8 cellular contexts compared by ENCODE assay signal in genomic region chr9:5608298-5609254, GRCh38. TPM values are rescaled to one million over a fixed set of nuclear protein-coding genes. Genes with fewer than 3 reads are reported as not detected.
A peak's percentile ranks its signal among the peaks of the same experiment; 100 is the strongest.
DNase-seq lines count a peak whose midpoint lies in the region; ATAC-seq and TF ChIP-seq lines count a peak whose summit lies in the region.

No MANE protein-coding gene starts in this region.

- H3K36me3 Mint-ChIP-seq in activated CD8-positive, alpha-beta T cell treated with anti-CD3 and anti-CD28 coated beads, Interleukin-2, amount 10 ng/mL, durations not matched to agents 7 days and 5 days (ENCODE audit: low read depth) = no peaks in the 10 kb centered on the region
- no peaks in the 10 kb centered on the region for H3K36me3 Mint-ChIP-seq in GM23338 (ENCODE audit: low read depth)

- 26% methylated on average over 6 of the region's 6 CpGs for WGBS in liver
- 9 to 17% methylated on average over 6 of the region's 6 CpGs for WGBS in aorta, 2 donors

- CTCF ChIA-PET in activated CD8-positive, alpha-beta T cell treated with anti-CD3 and anti-CD28 coated beads, Interleukin-2, amount 10 ng/mL, durations not matched to agents 7 days and 5 days (lab: Charles Lee) = interaction anchor here (0.7 to 3.3 kb wide), 10 partner anchors 8 to 223 kb away, joined by 3 to 15 read pairs (median 4); partner anchors contain the start of genes CD274, ERMP1 and RIC1

- H3K4me1 Mint-ChIP-seq in activated CD8-positive, alpha-beta T cell treated with anti-CD3 and anti-CD28 coated beads, Interleukin-2, amount 10 ng/mL, durations not matched to agents 7 days and 5 days (ENCODE audit: low read depth) = peaks cover 20% of the 10 kb centered on the region
- peaks cover 4% of the 10 kb centered on the region; the same call in 2 of the 3 replicates for H3K4me1 Mint-ChIP-seq in GM23338

- POLR2A ChIA-PET in activated CD8-positive, alpha-beta T cell treated with anti-CD3 and anti-CD28 coated beads, Interleukin-2, amount 10 ng/mL, durations not matched to agents 7 days and 5 days (lab: Charles Lee) = interaction anchor here (0.6 to 2.7 kb wide), 4 partner anchors 11 to 868 kb away, joined by 3 to 19 read pairs (median 4); partner anchors contain the start of gene RIC1

- H4K20me1 ChIP-seq in GM23338 (replicated peaks; ENCODE audit: insufficient read depth) = no peaks in the 10 kb centered on the region

- no peaks in the 10 kb centered on the region for H3K27me3 ChIP-seq in liver (ENCODE audit: control insufficient read depth in 4 of 4, insufficient read depth in 4 of 4, low read length in 3 of 4)
- H3K27me3 ChIP-seq in aorta (ENCODE audit: control insufficient read depth in 1 of 2, insufficient read depth in 2 of 2, low read length in 1 of 2) = no peaks in the 10 kb centered on the region
- no peaks in the 10 kb centered on the region for H3K27me3 ChIP-seq in colonic mucosa
- no peaks in the 10 kb centered on the region for H3K27me3 ChIP-seq in GM23338 (ENCODE audit: insufficient read depth)

- DNase-seq in activated CD8-positive, alpha-beta T cell treated with anti-CD3 and anti-CD28 coated beads, Interleukin-2, amount 10 ng/mL, durations not matched to agents 7 days and 5 days = no peak
- DNase-seq in aorta = no peak
- no peak for DNase-seq in colonic mucosa
- no peak for DNase-seq in GM23338 (ENCODE audit: low spot score)
- DNase-seq in NCI-H446 treated with DMSO at 0.1 percent for 48 hours (lab: John Stamatoyannopoulos, UW) = no peak

- H3K36me3 ChIP-seq in liver (ENCODE audit: control insufficient read depth in 4 of 4, insufficient read depth in 3 of 4, low read depth in 1 of 4, low read length in 3 of 4) (no peaks in the 10 kb centered on the region), aorta (ENCODE audit: control insufficient read depth in 1 of 2, insufficient read depth in 2 of 2, low read length in 1 of 2) (no peaks in the 10 kb centered on the region), colonic mucosa (no peaks in the 10 kb centered on the region), GM23338 (ENCODE audit: insufficient read depth) (no peaks in the 10 kb centered on the region)

- H3K9me3 ChIP-seq in liver (ENCODE audit: control insufficient read depth in 4 of 4, low read length in 3 of 4) (no peaks in the 10 kb centered on the region), aorta (ENCODE audit: control insufficient read depth, low read length) (no peaks in the 10 kb centered on the region), colonic mucosa (no peaks in the 10 kb centered on the region)

- no peak overlapping the region for H2AFZ ChIP-seq in GM23338

- H3K4me3 ChIP-seq in liver (ENCODE audit: low read depth in 1 of 3, low read length in 3 of 3) (peak overlapping the region; percentile 36 to 79 (median 52)), aorta (ENCODE audit: low read length in 2 of 2) (peak overlapping the region; percentile 67 to 94), colonic mucosa (no peak overlapping the region), GM23338 (no peak overlapping the region)

- intact Hi-C loops in aorta (cut with DNase I) (loop anchor here in 1 of 2 donors (10.0 kb wide), 1 partner anchor 424 kb away; the partner anchor contains the start of gene INSL6), colonic mucosa (cut with DNase I) (no loop called here)

- H3K27me3 Mint-ChIP-seq in activated CD8-positive, alpha-beta T cell treated with anti-CD3 and anti-CD28 coated beads, Interleukin-2, amount 10 ng/mL, durations not matched to agents 7 days and 5 days (ENCODE audit: low read depth) = no peaks in the 10 kb centered on the region
- H3K27me3 Mint-ChIP-seq in GM23338 (ENCODE audit: insufficient read depth, low read depth, poor library complexity) = no peaks in the 10 kb centered on the region

- no peaks in the 10 kb centered on the region for H3K79me2 ChIP-seq in GM23338 (replicated peaks; ENCODE audit: insufficient read depth)

- H3K27ac Mint-ChIP-seq in activated CD8-positive, alpha-beta T cell treated with anti-CD3 and anti-CD28 coated beads, Interleukin-2, amount 10 ng/mL, durations not matched to agents 7 days and 5 days = peak overlapping the region; percentile 84
- no peak overlapping the region for H3K27ac Mint-ChIP-seq in GM23338

- no peak overlapping the region for H3K4me2 ChIP-seq in GM23338

- H3K9ac ChIP-seq in liver (ENCODE audit: low read depth in 1 of 2, low read length in 2 of 2) (peak overlapping the region; percentile 22 to 74), colonic mucosa (ENCODE audit: low read depth in 2 of 2, low read length in 2 of 2) (peak overlapping the region in 1 of 2 donors; percentile 1)

- peak overlapping the region; percentile 26 to 68 for H3K27ac ChIP-seq in liver (ENCODE audit: low read depth in 1 of 2, low read length in 2 of 2)
- H3K27ac ChIP-seq in aorta (ENCODE audit: low read depth in 1 of 2, low read length in 2 of 2) = peak overlapping the region; percentile 92 to 93
- no peak overlapping the region for H3K27ac ChIP-seq in colonic mucosa
- H3K27ac ChIP-seq in GM23338 (ENCODE audit: low read depth) = no peak overlapping the region

- H3K9me2 ChIP-seq in GM23338 (ENCODE audit: insufficient read depth) = no peaks in the 10 kb centered on the region

- no peaks in the 10 kb centered on the region for H3K9me3 Mint-ChIP-seq in activated CD8-positive, alpha-beta T cell treated with anti-CD3 and anti-CD28 coated beads, Interleukin-2, amount 10 ng/mL, durations not matched to agents 7 days and 5 days (ENCODE audit: insufficient read depth)
- peaks cover 3% of the 10 kb centered on the region; the same call in 2 of the 3 replicates for H3K9me3 Mint-ChIP-seq in GM23338

- peaks cover 0 to 6% (median 3%) of the 10 kb centered on the region in 4 donors for H3K4me1 ChIP-seq in liver (ENCODE audit: control insufficient read depth in 4 of 4, insufficient read depth in 4 of 4, low read length in 3 of 4)
- peaks cover 0 to 2% of the 10 kb centered on the region in 2 donors for H3K4me1 ChIP-seq in aorta (ENCODE audit: control insufficient read depth in 1 of 2, insufficient read depth in 2 of 2, low read length in 2 of 2)
- no peaks in the 10 kb centered on the region for H3K4me1 ChIP-seq in colonic mucosa
- peaks cover 5% of the 10 kb centered on the region; the same call in 1 of the 2 replicates for H3K4me1 ChIP-seq in GM23338 (ENCODE audit: insufficient read depth)

- no peak for TF ChIP-seq CTCF in liver (IDR thresholded peaks at IDR 0.05; ENCODE audit: low read depth, low read length, missing input control)
- no peak for TF ChIP-seq CTCF in colonic mucosa (IDR thresholded peaks at IDR 0.05)
- no peak for TF ChIP-seq CTCF in GM23338 (conservative IDR thresholded peaks at IDR 0.05; ENCODE audit: low read depth in 2 of 2)

- peak; percentile 48 to 58 for TF ChIP-seq RAD21 in liver (IDR thresholded peaks at IDR 0.05)

- ATAC-seq in GM18508 (IDR thresholded peaks at IDR 0.05; ENCODE audit: insufficient read depth, unreplicated experiment) = peak; percentile 57
- peak; percentile 46 for ATAC-seq in HG03060 (IDR thresholded peaks at IDR 0.05; ENCODE audit: low read depth, unreplicated experiment)
- ATAC-seq in activated CD8-positive, alpha-beta T cell treated with anti-CD3 and anti-CD28 coated beads, Interleukin-2, amount 10 ng/mL, durations not matched to agents 7 days and 5 days = peak; percentile 80
- ATAC-seq in aorta (ENCODE audit: low FRiP score) = peak; percentile 78
- ATAC-seq in GM23338 = no peak; the same call in 2 of the 3 replicates

- H3K4me3 Mint-ChIP-seq in activated CD8-positive, alpha-beta T cell treated with anti-CD3 and anti-CD28 coated beads, Interleukin-2, amount 10 ng/mL, durations not matched to agents 7 days and 5 days = peak overlapping the region; percentile 71
- no peak overlapping the region for H3K4me3 Mint-ChIP-seq in GM23338

- no peaks in the 10 kb centered on the region for H3F3A ChIP-seq in GM23338 (replicated peaks; ENCODE audit: low read depth)

TF ChIP-seq in liver, 16 proteins besides CTCF, POLR2A, EP300 and RAD21 (continues in another document):
- TF ChIP-seq HNF4G (IDR thresholded peaks at IDR 0.05) = no peak
- no peak for TF ChIP-seq FOXA2 (IDR thresholded peaks at IDR 0.05)
- TF ChIP-seq, protein P1, sequence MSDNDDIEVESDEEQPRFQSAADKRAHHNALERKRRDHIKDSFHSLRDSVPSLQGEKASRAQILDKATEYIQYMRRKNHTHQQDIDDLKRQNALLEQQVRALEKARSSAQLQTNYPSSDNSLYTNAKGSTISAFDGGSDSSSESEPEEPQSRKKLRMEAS (IDR thresholded peaks at IDR 0.05) = no peak

TF ChIP-seq in GM23338, 12 proteins besides CTCF, POLR2A, EP300 and RAD21 (continues in another document):
- TF ChIP-seq ZNF114 (CRISPR knock-in tag; IDR thresholded peaks at IDR 0.05) (no peak), POLR2AphosphoS5 (IDR thresholded peaks at IDR 0.05; ENCODE audit: low read depth) (no peak)
- TF ChIP-seq, protein P2, sequence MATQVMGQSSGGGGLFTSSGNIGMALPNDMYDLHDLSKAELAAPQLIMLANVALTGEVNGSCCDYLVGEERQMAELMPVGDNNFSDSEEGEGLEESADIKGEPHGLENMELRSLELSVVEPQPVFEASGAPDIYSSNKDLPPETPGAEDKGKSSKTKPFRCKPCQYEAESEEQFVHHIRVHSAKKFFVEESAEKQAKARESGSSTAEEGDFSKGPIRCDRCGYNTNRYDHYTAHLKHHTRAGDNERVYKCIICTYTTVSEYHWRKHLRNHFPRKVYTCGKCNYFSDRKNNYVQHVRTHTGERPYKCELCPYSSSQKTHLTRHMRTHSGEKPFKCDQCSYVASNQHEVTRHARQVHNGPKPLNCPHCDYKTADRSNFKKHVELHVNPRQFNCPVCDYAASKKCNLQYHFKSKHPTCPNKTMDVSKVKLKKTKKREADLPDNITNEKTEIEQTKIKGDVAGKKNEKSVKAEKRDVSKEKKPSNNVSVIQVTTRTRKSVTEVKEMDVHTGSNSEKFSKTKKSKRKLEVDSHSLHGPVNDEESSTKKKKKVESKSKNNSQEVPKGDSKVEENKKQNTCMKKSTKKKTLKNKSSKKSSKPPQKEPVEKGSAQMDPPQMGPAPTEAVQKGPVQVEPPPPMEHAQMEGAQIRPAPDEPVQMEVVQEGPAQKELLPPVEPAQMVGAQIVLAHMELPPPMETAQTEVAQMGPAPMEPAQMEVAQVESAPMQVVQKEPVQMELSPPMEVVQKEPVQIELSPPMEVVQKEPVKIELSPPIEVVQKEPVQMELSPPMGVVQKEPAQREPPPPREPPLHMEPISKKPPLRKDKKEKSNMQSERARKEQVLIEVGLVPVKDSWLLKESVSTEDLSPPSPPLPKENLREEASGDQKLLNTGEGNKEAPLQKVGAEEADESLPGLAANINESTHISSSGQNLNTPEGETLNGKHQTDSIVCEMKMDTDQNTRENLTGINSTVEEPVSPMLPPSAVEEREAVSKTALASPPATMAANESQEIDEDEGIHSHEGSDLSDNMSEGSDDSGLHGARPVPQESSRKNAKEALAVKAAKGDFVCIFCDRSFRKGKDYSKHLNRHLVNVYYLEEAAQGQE (IDR thresholded peaks at IDR 0.05; ENCODE audit: unreplicated experiment) = no peak

RNA-seq across cellular contexts. Expression of gene RIC1, which starts 20.3 kb away (rescaled TPM):
- 10 to 100 TPM; 16.7 to 17.8 TPM for total RNA-seq in activated CD8-positive, alpha-beta T cell treated with anti-CD3 and anti-CD28 coated beads, Interleukin-2, amount 10 ng/mL, durations not matched to agents 7 days and 5 days
- total RNA-seq in liver = 10 to 100 TPM; 14.0 to 25.8 TPM
- polyA plus RNA-seq in liver = 1 to 10 TPM; 4.1 to 5.7 TPM
- total RNA-seq in aorta = 10 to 100 TPM; 27.7 to 36.7 TPM
- 1 to 10 TPM; 3.0 to 6.9 TPM for polyA plus RNA-seq in aorta
- total RNA-seq in colonic mucosa = 10 to 100 TPM; 12.8 to 17.9 TPM
- total RNA-seq in GM23338 (2014; rRNA removed; shearing (Covaris generic)) = 31.5 and 34.9 TPM in 2 replicates
- polyA plus RNA-seq in GM23338 (2016; fragmentation: Nextera tagmentation; extraction: Ambion mirVana) = 5.7 and 7.8 TPM in 2 replicates

Comparison
In these comparisons a context has a peak if more than half of its experiments do, and no peak if none do; other contexts are left out.
1. H3K27ac ChIP-seq: peak in liver (2 of 2) and aorta (2 of 2); none in colonic mucosa (single experiment) and GM23338 (single experiment).
2. H3K4me3 ChIP-seq: peak in liver (3 of 3) and aorta (2 of 2); none in colonic mucosa (single experiment) and GM23338 (single experiment).